Comparison of ENCODE assay signal across 23 cellular contexts in genomic region chr10:96357038-96357620, GRCh38. TPM values are rescaled to one million over a fixed set of nuclear protein-coding genes. Genes with fewer than 3 reads are reported as not detected.
DNase-seq lines count a peak whose midpoint lies in the region; ATAC-seq and TF ChIP-seq lines count a peak whose summit lies in the region.
"Had no signal": no experiment of that assay in that cellular context is flagged by ENCODE, and none has a peak within 500 bp of the region (broad histone marks: within the 10 kb centered on the region; RNA-seq: fewer than 3 reads in every experiment).

No MANE protein-coding gene starts in this region.

- no peaks in the 10 kb centered on the region for H3K9me3 ChIP-seq in A673 (ENCODE audit: low read depth, low read length, poor library complexity, severe bottlenecking)
- H3K9me3 ChIP-seq: BE2C, Caco-2 had no signal

- intact Hi-C loops in A673 (cut with micrococcal nuclease; ENCODE audit: unreplicated experiment), result no loop called here

- BruUV-seq in A673 (replicated peaks; lab: Mats Ljungman, UMichigan), result no TSS peak

- H3K36me3 ChIP-seq in A673 (ENCODE audit: insufficient read depth, low read length, poor library complexity, severe bottlenecking), result no peaks in the 10 kb centered on the region
- H3K36me3 ChIP-seq: BE2C had no signal

- H3K4me3 ChIP-seq in A673 (ENCODE audit: low read depth, low read length, poor library complexity, severe bottlenecking), result no peak overlapping the region
- H3K4me3 ChIP-seq: GM23248 had no signal

- DNase-seq in C1 segment of cervical spinal cord (lab: John Stamatoyannopoulos, UW) (peak in 8 of 14 donors; percentile 15 to 68 (median 52)), pons (ENCODE audit: low spot score) (peak; percentile 92), A673 (ENCODE audit: low spot score) (no peak), NCI-H2081 treated with DMSO at 0.1 percent for 48 hours (lab: John Stamatoyannopoulos, UW) (no peak), iPS-NIHi11 (ENCODE audit: low spot score) (no peak)
- DNase-seq: 8988T; BE2C; Caco-2; CD4-positive, alpha-beta T cell; GDM1; GM23248; KBM-7; NCI-H187; NCI-H2227 treated with DMSO at 0.1 percent for 48 hours; NCI-H510A treated with DMSO at 0.1 percent for 48 hours; NCI-H774; OCI-M1; Right ventricle myocardium superior had no signal

- POLR2A ChIA-PET in A673 (lab: Charles Lee; ENCODE audit: low non-redundant PET), result no interaction called here

- H3K27me3 ChIP-seq in layer of hippocampus (ENCODE audit: control insufficient read depth, insufficient read depth, low read length) (no peaks in the 10 kb centered on the region), A673 (replicated peaks; ENCODE audit: insufficient read depth, low read depth, low read length, poor library complexity) (peaks cover 17% of the 10 kb centered on the region)

- CTCF ChIA-PET in A673 (lab: Charles Lee), result interaction anchor here (0.5 kb wide), 1 partner anchor 127 kb away, joined by 3 read pairs; no protein-coding TSS in a partner anchor

- TF ChIP-seq CTCF in A673 (conservative IDR thresholded peaks at IDR 0.05; ENCODE audit: low read depth, low read length), result no peak

- H3K4me1 ChIP-seq in A673 (ENCODE audit: insufficient read depth, low read length, poor library complexity, severe bottlenecking), result no peaks in the 10 kb centered on the region
- H3K4me1 ChIP-seq: BE2C had no signal

- peak overlapping the region; percentile 90 for H3K27ac ChIP-seq in cingulate gyrus (ENCODE audit: low read depth, low read length)
- peak overlapping the region; percentile 90 for H3K27ac ChIP-seq in layer of hippocampus (ENCODE audit: low read depth, low read length)
- no peak overlapping the region for H3K27ac ChIP-seq in A673 (ENCODE audit: low read depth, low read length, poor library complexity, severe bottlenecking)
- H3K27ac ChIP-seq: GM23248 had no signal

- ATAC-seq in HG03108 (IDR thresholded peaks at IDR 0.05; ENCODE audit: unreplicated experiment), result no peak
- ATAC-seq: HCT116 had no signal

RNA-seq across cellular contexts. Expression of gene OPALIN, which starts 1.7 kb away (rescaled TPM):
- total RNA-seq in A673 (2021), result not detected in 2 replicates
- total RNA-seq: Caco-2; CD4-positive, alpha-beta T cell; Daoy; GM23248; Right ventricle myocardium superior had no signal

RNA-seq across cellular contexts. Expression of gene DNTT, which starts 52.9 kb away (rescaled TPM):
- not detected in 2 replicates for total RNA-seq in A673 (2021)
- total RNA-seq: Caco-2, Daoy, GM23248, Right ventricle myocardium superior had no signal

Comparison
In these comparisons a context has a peak if more than half of its experiments do, and no peak if none do; other contexts are left out.
1. DNase-seq: peak in C1 segment of cervical spinal cord (8 of 14) and pons (single experiment); none in A673 (single experiment), NCI-H2081 treated with DMSO at 0.1 percent for 48 hours (single experiment) and iPS-NIHi11 (single experiment).